7 cellular contexts compared by ENCODE assay signal in genomic region chr20:49134797-49135196, GRCh38. TPM values are rescaled to one million over a fixed set of nuclear protein-coding genes. Genes with fewer than 3 reads are reported as not detected.
DNase-seq lines count a peak whose midpoint lies in the region; ATAC-seq and TF ChIP-seq lines count a peak whose summit lies in the region.
"Not testable (repeated sequence)": the region's sequence is repeated elsewhere in the genome, so short reads cannot be mapped to it uniquely, and the experiment has no call there.

No MANE protein-coding gene starts in this region.

- not testable (repeated sequence) for DNase-seq in CD8-positive, alpha-beta T cell; activated CD4-positive, alpha-beta T cell treated with anti-CD3 and anti-CD28 coated beads for 36 hours; activated T-cell treated with anti-CD3 and anti-CD28 coated beads, Interleukin-2, amount 50 U/mL, for 72 hours; glutamatergic neuron; nephron progenitor cell

- not testable (repeated sequence) for H3K27ac ChIP-seq in CD8-positive, alpha-beta T cell (ENCODE audit: low read depth, low read length)

- H3K4me1 Mint-ChIP-seq in CD8-positive, alpha-beta T cell (ENCODE audit: low read depth); IgD-negative memory B cell; activated CD4-positive, alpha-beta T cell treated with anti-CD3 and anti-CD28 coated beads for 36 hours; glutamatergic neuron (ENCODE audit: low read depth, unreplicated experiment); nephron progenitor cell: not testable (repeated sequence)
- peaks cover 12% of the 10 kb centered on the region for H3K4me1 Mint-ChIP-seq in activated T-cell treated with anti-CD3 and anti-CD28 coated beads, Interleukin-2, amount 50 U/mL, for 72 hours (ENCODE audit: low read depth)
- H3K4me1 Mint-ChIP-seq in activated naive CD4-positive, alpha-beta T cell treated with anti-CD3 and anti-CD28 coated beads, Interleukin-2, amount 50 U/mL, for 24 hours = peaks cover 14% of the 10 kb centered on the region

- H3K9me3 Mint-ChIP-seq in CD8-positive, alpha-beta T cell; IgD-negative memory B cell; activated CD4-positive, alpha-beta T cell treated with anti-CD3 and anti-CD28 coated beads for 36 hours (ENCODE audit: low read depth); activated T-cell treated with anti-CD3 and anti-CD28 coated beads, Interleukin-2, amount 50 U/mL, for 72 hours; activated naive CD4-positive, alpha-beta T cell treated with anti-CD3 and anti-CD28 coated beads, Interleukin-2, amount 50 U/mL, for 24 hours; glutamatergic neuron (ENCODE audit: unreplicated experiment); nephron progenitor cell: not testable (repeated sequence)

- H3K4me1 ChIP-seq in CD8-positive, alpha-beta T cell (ENCODE audit: insufficient read depth, low read length) = not testable (repeated sequence)

- not testable (repeated sequence) for H3K4me3 Mint-ChIP-seq in CD8-positive, alpha-beta T cell; IgD-negative memory B cell; activated CD4-positive, alpha-beta T cell treated with anti-CD3 and anti-CD28 coated beads for 36 hours; activated T-cell treated with anti-CD3 and anti-CD28 coated beads, Interleukin-2, amount 50 U/mL, for 72 hours; activated naive CD4-positive, alpha-beta T cell treated with anti-CD3 and anti-CD28 coated beads, Interleukin-2, amount 50 U/mL, for 24 hours; glutamatergic neuron (ENCODE audit: unreplicated experiment); nephron progenitor cell

- TF ChIP-seq CTCF in CD8-positive, alpha-beta T cell (IDR thresholded peaks at IDR 0.05); glutamatergic neuron (IDR thresholded peaks at IDR 0.05; ENCODE audit: partially characterized antibody, unreplicated experiment); nephron progenitor cell (IDR thresholded peaks at IDR 0.05): not testable (repeated sequence)

- H3K27ac Mint-ChIP-seq in CD8-positive, alpha-beta T cell = peak overlapping the region; percentile 29
- H3K27ac Mint-ChIP-seq in IgD-negative memory B cell = peak overlapping the region in 2 of 3 donors; percentile 3 to 25
- H3K27ac Mint-ChIP-seq in activated CD4-positive, alpha-beta T cell treated with anti-CD3 and anti-CD28 coated beads for 36 hours = peak overlapping the region; percentile 28
- peak overlapping the region; percentile 62 for H3K27ac Mint-ChIP-seq in activated T-cell treated with anti-CD3 and anti-CD28 coated beads, Interleukin-2, amount 50 U/mL, for 72 hours
- H3K27ac Mint-ChIP-seq in activated naive CD4-positive, alpha-beta T cell treated with anti-CD3 and anti-CD28 coated beads, Interleukin-2, amount 50 U/mL, for 24 hours = peak overlapping the region; percentile 61
- peak overlapping the region; percentile 7 for H3K27ac Mint-ChIP-seq in glutamatergic neuron (ENCODE audit: unreplicated experiment)
- H3K27ac Mint-ChIP-seq in nephron progenitor cell = peak overlapping the region; percentile 75

- peaks cover 20% of the 10 kb centered on the region for H3K36me3 ChIP-seq in CD8-positive, alpha-beta T cell (ENCODE audit: insufficient read depth, low read length)

- not testable (repeated sequence) for ATAC-seq in CD8-positive, alpha-beta T cell; activated CD4-positive, alpha-beta T cell treated with anti-CD3 and anti-CD28 coated beads for 36 hours; activated T-cell treated with anti-CD3 and anti-CD28 coated beads, Interleukin-2, amount 50 U/mL, for 72 hours (replicated peaks in 1 of 2)

- CTCF ChIA-PET in CD8-positive, alpha-beta T cell (lab: Charles Lee) = interaction anchor here (1.0 to 8.3 kb wide), 4 partner anchors 8 to 82 kb away, joined by 3 to 174 read pairs (median 12); partner anchors contain the start of gene DDX27
- CTCF ChIA-PET in activated CD4-positive, alpha-beta T cell treated with anti-CD3 and anti-CD28 coated beads for 36 hours (lab: Charles Lee) = interaction anchor here (0.8 to 15.1 kb wide), 7 partner anchors 12 to 87 kb away, joined by 3 to 166 read pairs (median 4); partner anchors contain the start of gene DDX27

- not testable (repeated sequence) for H3K9me3 ChIP-seq in CD8-positive, alpha-beta T cell (ENCODE audit: low read length)

- H3K4me3 ChIP-seq in CD8-positive, alpha-beta T cell (ENCODE audit: low read depth, low read length) = not testable (repeated sequence)

- H3K27me3 Mint-ChIP-seq in CD8-positive, alpha-beta T cell (ENCODE audit: low read depth); IgD-negative memory B cell; activated CD4-positive, alpha-beta T cell treated with anti-CD3 and anti-CD28 coated beads for 36 hours; activated T-cell treated with anti-CD3 and anti-CD28 coated beads, Interleukin-2, amount 50 U/mL, for 72 hours (ENCODE audit: low read depth); activated naive CD4-positive, alpha-beta T cell treated with anti-CD3 and anti-CD28 coated beads, Interleukin-2, amount 50 U/mL, for 24 hours; glutamatergic neuron (ENCODE audit: unreplicated experiment); nephron progenitor cell (ENCODE audit: low read depth, poor library complexity): not testable (repeated sequence)

- not testable (repeated sequence) for H3K27me3 ChIP-seq in CD8-positive, alpha-beta T cell (ENCODE audit: insufficient read depth, low read length)

- intact Hi-C loops in CD8-positive, alpha-beta T cell (cut with DNase I, micrococcal nuclease) = not testable (repeated sequence)
- intact Hi-C loops in activated CD4-positive, alpha-beta T cell treated with anti-CD3 and anti-CD28 coated beads for 36 hours (cut with DNase I, micrococcal nuclease) = loop anchor here in 1 of 2 experiments (5.0 kb wide), 1 partner anchor 33 kb away; no protein-coding TSS in a partner anchor

- peaks cover 64% of the 10 kb centered on the region for H3K36me3 Mint-ChIP-seq in CD8-positive, alpha-beta T cell
- not testable (repeated sequence) for H3K36me3 Mint-ChIP-seq in IgD-negative memory B cell; glutamatergic neuron (ENCODE audit: unreplicated experiment)
- peaks cover 25% of the 10 kb centered on the region for H3K36me3 Mint-ChIP-seq in activated CD4-positive, alpha-beta T cell treated with anti-CD3 and anti-CD28 coated beads for 36 hours (ENCODE audit: low read depth)
- peaks cover 7 to 26% of the 10 kb centered on the region in 2 donors for H3K36me3 Mint-ChIP-seq in activated T-cell treated with anti-CD3 and anti-CD28 coated beads, Interleukin-2, amount 50 U/mL, for 72 hours (ENCODE audit: insufficient read depth in 2 of 2)
- H3K36me3 Mint-ChIP-seq in activated naive CD4-positive, alpha-beta T cell treated with anti-CD3 and anti-CD28 coated beads, Interleukin-2, amount 50 U/mL, for 24 hours = peaks cover 13% of the 10 kb centered on the region
- peaks cover 80% of the 10 kb centered on the region for H3K36me3 Mint-ChIP-seq in nephron progenitor cell (ENCODE audit: low read depth)

- POLR2A ChIA-PET in CD8-positive, alpha-beta T cell (lab: Charles Lee); activated CD4-positive, alpha-beta T cell treated with anti-CD3 and anti-CD28 coated beads for 36 hours (lab: Charles Lee): not testable (repeated sequence)

RNA-seq across cellular contexts. Expression of gene STAU1, which starts 53.3 kb away (rescaled TPM):
- total RNA-seq in CD8-positive, alpha-beta T cell = 10 to 100 TPM; 74.6 to 76.3 TPM
- polyA plus RNA-seq in IgD-negative memory B cell = 32.4 TPM
- 10 to 100 TPM; 72.6 to 83.7 TPM for total RNA-seq in activated CD4-positive, alpha-beta T cell treated with anti-CD3 and anti-CD28 coated beads for 36 hours
- total RNA-seq in activated T-cell treated with anti-CD3 and anti-CD28 coated beads, Interleukin-2, amount 50 U/mL, for 72 hours = 10 to 100 TPM; 80.5 to 83.3 TPM
- total RNA-seq in glutamatergic neuron (ENCODE audit: unreplicated experiment) = 79.7 TPM

Comparison
In these comparisons a context has a peak if more than half of its experiments do, and no peak if none do; other contexts are left out.
1. H3K27ac Mint-ChIP-seq: peak in every context shown above with its lines; median percentile 75 in nephron progenitor cell; 62 in activated T-cell treated with anti-CD3 and anti-CD28 coated beads, Interleukin-2, amount 50 U/mL, for 72 hours; 61 in activated naive CD4-positive, alpha-beta T cell treated with anti-CD3 and anti-CD28 coated beads, Interleukin-2, amount 50 U/mL, for 24 hours; 29 in CD8-positive, alpha-beta T cell; 28 in activated CD4-positive, alpha-beta T cell treated with anti-CD3 and anti-CD28 coated beads for 36 hours; 14 in IgD-negative memory B cell; 7 in glutamatergic neuron.